ENCODE assay signal across 9 cellular contexts in the genomic region with DNA sequence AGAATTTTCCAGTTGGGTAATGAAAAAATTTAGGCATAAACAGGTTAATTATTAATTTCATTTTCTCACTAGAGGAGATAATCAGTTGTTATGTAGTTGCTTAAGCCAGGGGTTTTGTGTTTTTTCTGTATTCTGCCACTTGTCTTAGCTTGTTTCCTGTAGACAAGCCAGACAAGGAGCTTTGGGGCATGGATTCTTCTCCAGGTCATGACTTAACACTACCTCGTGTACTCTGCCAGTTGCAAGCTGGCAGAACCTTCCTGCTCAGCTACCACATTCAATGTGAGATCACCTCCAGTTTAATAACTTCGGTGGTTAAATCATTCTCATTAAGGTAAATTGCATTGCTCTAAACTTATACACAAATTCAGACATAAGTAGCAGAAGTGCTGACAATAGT.
DNase-seq lines count a peak whose midpoint lies in the region; ATAC-seq and TF ChIP-seq lines count a peak whose summit lies in the region.
"Had no signal": no experiment of that assay in that cellular context is flagged by ENCODE, and none has a peak within 500 bp of the region (broad histone marks: within the 10 kb centered on the region; RNA-seq: fewer than 3 reads in every experiment).

No MANE protein-coding gene starts in this region.

- H3K27me3 ChIP-seq in DOHH2 (ENCODE audit: control insufficient read depth, low read length) (no peaks in the 10 kb centered on the region), OCI-LY1 (ENCODE audit: insufficient read depth, low read length) (no peaks in the 10 kb centered on the region), neutrophil (no peaks in the 10 kb centered on the region)
- no peaks in the 10 kb centered on the region for H3K27me3 ChIP-seq in effector memory CD4-positive, alpha-beta T cell (replicated peaks; ENCODE audit: control insufficient read depth, insufficient read depth, low read length, poor library complexity, severe bottlenecking)
- H3K27me3 ChIP-seq: upper lobe of left lung had no signal

- H3F3A ChIP-seq in DOHH2 (ENCODE audit: control insufficient read depth, insufficient read depth) (peaks cover 36% of the 10 kb centered on the region), OCI-LY1 (ENCODE audit: insufficient read depth, low read length) (peaks cover 9% of the 10 kb centered on the region)

- ATAC-seq in HG02840 (IDR thresholded peaks at IDR 0.05; ENCODE audit: low FRiP score, unreplicated experiment) (no peak), GM19455 (IDR thresholded peaks at IDR 0.05; ENCODE audit: unreplicated experiment) (no peak), GM19395 (IDR thresholded peaks at IDR 0.05; ENCODE audit: unreplicated experiment) (no peak)

- H3K79me2 ChIP-seq in DOHH2 (ENCODE audit: control insufficient read depth, low read length): peaks cover 80% of the 10 kb centered on the region
- peaks cover 58% of the 10 kb centered on the region for H3K79me2 ChIP-seq in OCI-LY1 (ENCODE audit: insufficient read depth, low read length)

- H3K9me3 ChIP-seq in DOHH2 (ENCODE audit: control insufficient read depth, insufficient read depth, low read length): no peaks in the 10 kb centered on the region
- H3K9me3 ChIP-seq in OCI-LY1 (ENCODE audit: low read length): no peaks in the 10 kb centered on the region
- no peaks in the 10 kb centered on the region for H3K9me3 ChIP-seq in effector memory CD4-positive, alpha-beta T cell (ENCODE audit: control insufficient read depth, low read length)
- no peaks in the 10 kb centered on the region for H3K9me3 ChIP-seq in neutrophil
- H3K9me3 ChIP-seq: upper lobe of left lung had no signal

- H4K20me1 ChIP-seq in DOHH2 (ENCODE audit: control insufficient read depth, insufficient read depth, low read depth, low read length) (peaks cover 24% of the 10 kb centered on the region; the same call in 1 of the 2 replicates), OCI-LY1 (ENCODE audit: insufficient read depth, low read length) (no peaks in the 10 kb centered on the region)

- H3K27ac ChIP-seq in DOHH2 (ENCODE audit: low read depth, low read length): peak overlapping the region; percentile 92
- peak overlapping the region; percentile 91 for H3K27ac ChIP-seq in OCI-LY1 (ENCODE audit: low read depth, low read length, poor library complexity, severe bottlenecking)
- peak overlapping the region; percentile 86 for H3K27ac ChIP-seq in effector memory CD4-positive, alpha-beta T cell (ENCODE audit: insufficient read depth, low read length, poor library complexity, severe bottlenecking)
- H3K27ac ChIP-seq in neutrophil: peak overlapping the region; percentile 87

- H3K4me1 ChIP-seq in DOHH2 (ENCODE audit: control insufficient read depth, low read length): peaks cover 84% of the 10 kb centered on the region
- peaks cover 77% of the 10 kb centered on the region for H3K4me1 ChIP-seq in OCI-LY1 (ENCODE audit: insufficient read depth, low read length, severe bottlenecking)
- H3K4me1 ChIP-seq in effector memory CD4-positive, alpha-beta T cell (ENCODE audit: control insufficient read depth, insufficient read depth, low read length, poor library complexity, severe bottlenecking): peaks cover 12% of the 10 kb centered on the region
- peaks cover 27 to 33% of the 10 kb centered on the region in 2 experiments for H3K4me1 ChIP-seq in neutrophil (ENCODE audit: control insufficient read depth in 1 of 2, insufficient read depth in 1 of 2, low read depth in 1 of 2, low read length in 1 of 2)

- peak overlapping the region; percentile 93 for H3K9ac ChIP-seq in OCI-LY1 (ENCODE audit: low read length)

- H3K4me2 ChIP-seq in DOHH2 (ENCODE audit: low read length) (peak overlapping the region; percentile 78), OCI-LY1 (ENCODE audit: low read length) (peak overlapping the region; percentile 78)

- H3K4me3 ChIP-seq in DOHH2 (ENCODE audit: low read length) (peak overlapping the region; percentile 88), OCI-LY1 (ENCODE audit: low read depth, low read length, poor library complexity, severe bottlenecking) (peak overlapping the region; percentile 91), neutrophil (ENCODE audit: low read depth in 1 of 2, low read length in 1 of 2) (no peak overlapping the region)
- H3K4me3 ChIP-seq in effector memory CD4-positive, alpha-beta T cell (ENCODE audit: insufficient read depth, low read depth, low read length, poor library complexity, severe bottlenecking): no peak overlapping the region

- H3K9me2 ChIP-seq in DOHH2 (replicated peaks; ENCODE audit: control insufficient read depth, low read length) (no peaks in the 10 kb centered on the region), OCI-LY1 (ENCODE audit: low read depth, low read length) (no peaks in the 10 kb centered on the region)

- TF ChIP-seq CTCF in DOHH2 (IDR thresholded peaks at IDR 0.05; ENCODE audit: low read depth, low read length, poor library complexity, severe bottlenecking) (no peak), OCI-LY1 (IDR thresholded peaks at IDR 0.05; ENCODE audit: low read length) (no peak), neutrophil (IDR thresholded peaks at IDR 0.05) (no peak)

- H2AFZ ChIP-seq in OCI-LY1 (ENCODE audit: low read length): no peak overlapping the region

- H3K36me3 ChIP-seq in DOHH2 (ENCODE audit: control insufficient read depth, low read length) (peaks cover 56% of the 10 kb centered on the region), OCI-LY1 (ENCODE audit: insufficient read depth, low read length) (peaks cover 16% of the 10 kb centered on the region; the same call in 1 of the 2 replicates), neutrophil (peaks cover 4% of the 10 kb centered on the region)
- no peaks in the 10 kb centered on the region for H3K36me3 ChIP-seq in effector memory CD4-positive, alpha-beta T cell (ENCODE audit: control insufficient read depth, insufficient read depth, low read length)

- DNase-seq in effector memory CD4-positive, alpha-beta T cell: no peak
- no peak for DNase-seq in NCI-H510A treated with DMSO at 0.1 percent for 48 hours (lab: John Stamatoyannopoulos, UW)

Comparison
In these comparisons a context has a peak if more than half of its experiments do, and no peak if none do; other contexts are left out.
1. H3K4me3 ChIP-seq: peak in DOHH2 (single experiment) and OCI-LY1 (single experiment); none in effector memory CD4-positive, alpha-beta T cell (single experiment) and neutrophil (0 of 2).
2. Peak in every context shown above with its lines, with median percentiles within 50 percentile points of each other: H3K27ac ChIP-seq.